In the genomic region with DNA sequence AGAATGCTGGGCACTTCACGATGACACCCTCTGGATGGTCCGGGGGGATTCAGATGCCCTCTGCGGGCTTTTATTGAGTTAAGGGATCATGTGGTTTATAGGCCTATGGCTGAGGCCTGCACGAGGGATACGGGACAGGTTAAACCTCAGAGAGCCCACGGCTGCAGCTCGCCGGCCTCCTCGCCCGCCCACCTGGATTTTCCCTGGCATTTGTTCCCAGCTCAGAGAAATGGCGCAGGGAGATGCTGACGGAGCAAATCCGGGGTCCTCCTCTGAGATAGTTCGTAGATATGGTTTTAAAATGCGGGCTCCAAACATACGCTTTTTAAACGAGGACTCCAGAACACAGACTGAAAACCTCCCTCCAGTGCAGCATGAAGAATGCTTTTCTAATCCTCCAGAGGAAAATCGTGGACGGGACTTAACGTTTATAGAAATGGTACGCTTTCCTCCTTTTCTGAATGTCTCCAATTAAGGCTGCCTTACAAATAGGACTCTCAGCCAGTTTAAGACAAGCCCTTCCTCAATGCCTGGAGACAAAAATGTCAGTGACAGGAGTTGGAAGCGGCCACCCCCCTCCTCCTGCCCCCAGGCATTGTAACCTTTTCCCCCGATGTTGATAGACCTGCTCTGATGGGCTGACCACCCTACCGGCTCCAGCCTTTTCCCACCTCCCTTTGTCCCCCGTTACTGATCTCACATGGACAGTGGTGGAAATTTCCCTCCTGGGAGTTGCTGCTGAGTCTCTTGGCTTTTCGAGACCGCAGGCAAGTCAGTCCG, we compare ENCODE assay signal across 12 cellular contexts. TPM values are rescaled to one million over a fixed set of nuclear protein-coding genes. Genes with fewer than 3 reads are reported as not detected.
DNase-seq lines count a peak whose midpoint lies in the region; ATAC-seq and TF ChIP-seq lines count a peak whose summit lies in the region.
"Had no signal": no experiment of that assay in that cellular context is flagged by ENCODE, and none has a peak within 500 bp of the region (broad histone marks: within the 10 kb centered on the region; RNA-seq: fewer than 3 reads in every experiment).

No MANE protein-coding gene starts in this region.

- POLR2A ChIA-PET in RWPE1 (lab: Yijun Ruan, JAX; ENCODE audit: low non-redundant PET): no interaction called here

- H3K27ac Mint-ChIP-seq in CD4-positive, CD25-positive, alpha-beta regulatory T cell: peak overlapping the region; percentile 65 to 97 (median 70)
- peak overlapping the region in 2 of 3 experiments; percentile 15 to 26; a peak in 3 of 7 replicates for H3K27ac Mint-ChIP-seq in H9
- peak overlapping the region; percentile 82 to 90 for H3K27ac Mint-ChIP-seq in effector memory CD8-positive, alpha-beta T cell

- no peaks in the 10 kb centered on the region for H3K27me3 Mint-ChIP-seq in CD4-positive, CD25-positive, alpha-beta regulatory T cell
- H3K27me3 Mint-ChIP-seq in H9 (ENCODE audit: low read depth): no peaks in the 10 kb centered on the region
- no peaks in the 10 kb centered on the region for H3K27me3 Mint-ChIP-seq in effector memory CD8-positive, alpha-beta T cell
- H3K27me3 Mint-ChIP-seq: stimulated activated naive B cell treated with anti-CD40 and anti-IgM and Interleukin-4, amounts not matched to agents 10 μg/mL and 1 μg/mL and 100 μg/mL, for 72 hours had no signal

- peaks cover 85% of the 10 kb centered on the region for H3K4me1 ChIP-seq in CD4-positive, CD25-positive, alpha-beta regulatory T cell (ENCODE audit: control insufficient read depth, insufficient read depth, low read length, poor library complexity, severe bottlenecking)
- H3K4me1 ChIP-seq in H9 (ENCODE audit: insufficient read depth, low read length) (no peaks in the 10 kb centered on the region), trophoblast cell (ENCODE audit: control insufficient read depth in 1 of 2, insufficient read depth in 2 of 2, low read length in 2 of 2) (peaks cover 25 to 28% of the 10 kb centered on the region in 2 experiments)

- H3K9me3 ChIP-seq in CD4-positive, CD25-positive, alpha-beta regulatory T cell (ENCODE audit: control insufficient read depth in 2 of 2, low read length in 2 of 2): no peaks in the 10 kb centered on the region
- H3K9me3 ChIP-seq in H9 (ENCODE audit: control insufficient read depth, low read depth, low read length) (no peaks in the 10 kb centered on the region), trophoblast cell (ENCODE audit: insufficient read depth, low read depth, low read length) (no peaks in the 10 kb centered on the region)

- H3K27me3 ChIP-seq in CD4-positive, CD25-positive, alpha-beta regulatory T cell (ENCODE audit: control insufficient read depth, insufficient read depth, low read length): no peaks in the 10 kb centered on the region
- H3K27me3 ChIP-seq in H9 (ENCODE audit: insufficient read depth, low read length) (no peaks in the 10 kb centered on the region), trophoblast cell (ENCODE audit: insufficient read depth, low read length) (no peaks in the 10 kb centered on the region)

- H2AFZ ChIP-seq in H9 (ENCODE audit: low read length): no peak overlapping the region
- H2AFZ ChIP-seq in trophoblast cell (ENCODE audit: insufficient read depth, low read length, poor library complexity): no peak overlapping the region

- H2BK120ac ChIP-seq in H9 (ENCODE audit: low read depth, low read length, poor library complexity, severe bottlenecking): no peak overlapping the region
- H2BK120ac ChIP-seq in trophoblast cell (ENCODE audit: insufficient read depth, low read length, poor library complexity): no peak overlapping the region

- H3K27ac ChIP-seq in CD4-positive, CD25-positive, alpha-beta regulatory T cell (ENCODE audit: insufficient read depth, low read length, poor library complexity, severe bottlenecking): peak overlapping the region; percentile 36
- H3K27ac ChIP-seq in H9 (ENCODE audit: insufficient read length, low read depth, low read length): no peak overlapping the region
- H3K27ac ChIP-seq in trophoblast cell (ENCODE audit: low read depth, low read length): no peak overlapping the region
- H3K27ac ChIP-seq in RWPE1: no peak overlapping the region
- H3K27ac ChIP-seq in coronary artery: peak overlapping the region in 1 of 2 donors; percentile 67

- TF ChIP-seq CTCF in H9 (conservative IDR thresholded peaks at IDR 0.05): no peak
- no peak for TF ChIP-seq CTCF in RWPE1 (conservative IDR thresholded peaks at IDR 0.05; ENCODE audit: low read depth)
- no peak for TF ChIP-seq CTCF in coronary artery (IDR thresholded peaks at IDR 0.05)

- H4K12ac ChIP-seq in trophoblast cell (ENCODE audit: low read depth, low read length): no peak overlapping the region

- no CpG with 5 or more reads among the region's 28 CpGs for WGBS in H9 (ENCODE audit: extremely low coverage, insufficient read length, low lambda C conversion rate)
- no CpG with 5 or more reads among the region's 28 CpGs for WGBS in trophoblast cell (ENCODE audit: extremely low coverage, insufficient coverage, insufficient read length)

- H2BK12ac ChIP-seq in H9 (ENCODE audit: insufficient read length, low read depth, low read length) (no peak overlapping the region), trophoblast cell (ENCODE audit: low read length) (no peak overlapping the region)

- H2BK15ac ChIP-seq in H9 (ENCODE audit: low read depth, low read length): no peak overlapping the region

- H3K4me2 ChIP-seq in H9 (ENCODE audit: insufficient read depth, insufficient read length, low read length): no peak overlapping the region
- no peak overlapping the region for H3K4me2 ChIP-seq in trophoblast cell (ENCODE audit: low read length)

- H3T11ph ChIP-seq in H9 (ENCODE audit: low read length): no peak overlapping the region

- H4K8ac ChIP-seq in H9 (replicated peaks; ENCODE audit: insufficient read length, low read depth, low read length): no peak overlapping the region
- H4K8ac ChIP-seq in trophoblast cell (ENCODE audit: low read depth, low read length): no peak overlapping the region

- H3K36me3 Mint-ChIP-seq in CD4-positive, CD25-positive, alpha-beta regulatory T cell: peaks cover 72% of the 10 kb centered on the region
- H3K36me3 Mint-ChIP-seq in H9 (ENCODE audit: insufficient read depth in 1 of 3, low read depth in 3 of 3): peaks cover 84 to 91% (median 85%) of the 10 kb centered on the region in 3 experiments
- H3K36me3 Mint-ChIP-seq in effector memory CD8-positive, alpha-beta T cell (ENCODE audit: insufficient read depth): peaks cover 95% of the 10 kb centered on the region

- no peaks in the 10 kb centered on the region for H3K23me2 ChIP-seq in H9 (ENCODE audit: insufficient read length, low read depth, low read length, poor library complexity, severe bottlenecking)

- H4K20me1 ChIP-seq in H9 (ENCODE audit: control insufficient read depth, insufficient read depth, insufficient read length): no peaks in the 10 kb centered on the region

- H3K79me1 ChIP-seq in H9 (ENCODE audit: insufficient read depth, low read depth, low read length, poor library complexity, severe bottlenecking) (peaks cover 18% of the 10 kb centered on the region), trophoblast cell (ENCODE audit: low read length) (peaks cover 5% of the 10 kb centered on the region)

- H3K9ac ChIP-seq in H9 (ENCODE audit: extremely low read depth, insufficient read length, low read length): no peak overlapping the region
- H3K9ac ChIP-seq in trophoblast cell (ENCODE audit: low read length): no peak overlapping the region

- no peak overlapping the region for H3K4me3 ChIP-seq in CD4-positive, CD25-positive, alpha-beta regulatory T cell (ENCODE audit: low read depth, low read length)
- H3K4me3 ChIP-seq in trophoblast cell (ENCODE audit: low read depth, low read length): no peak overlapping the region
- no peak overlapping the region for H3K4me3 ChIP-seq in coronary artery

- H3K23ac ChIP-seq in H9 (ENCODE audit: insufficient read length, low read depth, low read length) (no peak overlapping the region), trophoblast cell (ENCODE audit: low read length) (no peak overlapping the region)

- no peak overlapping the region for H2BK5ac ChIP-seq in H9 (ENCODE audit: insufficient read length, low read length)
- H2BK5ac ChIP-seq in trophoblast cell (ENCODE audit: low read depth, low read length, poor library complexity): peak overlapping the region; percentile 43

- H4K5ac ChIP-seq in H9 (ENCODE audit: insufficient read length, low read depth, low read length): no peak overlapping the region

- no peak overlapping the region for H3K18ac ChIP-seq in H9 (ENCODE audit: insufficient read length, low read depth, low read length)
- H3K18ac ChIP-seq in trophoblast cell (ENCODE audit: low read length): no peak overlapping the region

- H3K9me3 Mint-ChIP-seq in CD4-positive, CD25-positive, alpha-beta regulatory T cell: no peaks in the 10 kb centered on the region
- no peaks in the 10 kb centered on the region for H3K9me3 Mint-ChIP-seq in H9
- H3K9me3 Mint-ChIP-seq in effector memory CD8-positive, alpha-beta T cell: no peaks in the 10 kb centered on the region
- H3K9me3 Mint-ChIP-seq: stimulated activated naive B cell treated with anti-CD40 and anti-IgM and Interleukin-4, amounts not matched to agents 10 μg/mL and 1 μg/mL and 100 μg/mL, for 72 hours had no signal

- ATAC-seq in CD4-positive, CD25-positive, alpha-beta regulatory T cell (ENCODE audit: low read depth in 2 of 2): no peak
- ATAC-seq in effector memory CD8-positive, alpha-beta T cell (replicated peaks): no peak
- no peak for ATAC-seq in HG03159 (IDR thresholded peaks at IDR 0.05; ENCODE audit: unreplicated experiment)

- CTCF ChIA-PET in RWPE1 (lab: Yijun Ruan, JAX): interaction anchor here (0.7 kb wide), 1 partner anchor 63 kb away, joined by 3 read pairs; no protein-coding TSS in a partner anchor

- H3K36me3 ChIP-seq in CD4-positive, CD25-positive, alpha-beta regulatory T cell (ENCODE audit: control insufficient read depth, insufficient read depth, low read length): peaks cover 97% of the 10 kb centered on the region
- H3K36me3 ChIP-seq in trophoblast cell (ENCODE audit: control insufficient read depth in 1 of 2, insufficient read depth in 2 of 2, low read length in 2 of 2): peaks cover 74 to 89% of the 10 kb centered on the region in 2 experiments

- H3K14ac ChIP-seq in H9 (ENCODE audit: insufficient read depth, low read length): no peak overlapping the region
- no peak overlapping the region for H3K14ac ChIP-seq in trophoblast cell (ENCODE audit: low read length)

- no peak for DNase-seq in CD4-positive, CD25-positive, alpha-beta regulatory T cell
- DNase-seq in H9 (no peak), trophoblast cell (no peak), RWPE1 (ENCODE audit: low spot score) (no peak), coronary artery (ENCODE audit: low spot score) (no peak), GOT3 (lab: John Stamatoyannopoulos, UW) (no peak)
- DNase-seq in effector memory CD8-positive, alpha-beta T cell: no peak
- DNase-seq: dermis blood vessel endothelial cell; kidney glomerular epithelial cell; occipital lobe; stimulated activated naive B cell treated with anti-CD40 and anti-IgM and Interleukin-4, amounts not matched to agents 10 μg/mL and 1 μg/mL and 100 μg/mL, for 72 hours had no signal

- peak overlapping the region in 2 of 4 donors; percentile 13 to 42 for H3K4me3 Mint-ChIP-seq in CD4-positive, CD25-positive, alpha-beta regulatory T cell
- H3K4me3 Mint-ChIP-seq in H9: no peak overlapping the region
- peak overlapping the region in 1 of 2 donors; percentile 13 for H3K4me3 Mint-ChIP-seq in effector memory CD8-positive, alpha-beta T cell

- no peak overlapping the region for H2BK20ac ChIP-seq in H9 (ENCODE audit: low read depth, low read length, poor library complexity, severe bottlenecking)

- H3K4me1 Mint-ChIP-seq in CD4-positive, CD25-positive, alpha-beta regulatory T cell: peaks cover 47 to 98% (median 68%) of the 10 kb centered on the region in 4 donors
- H3K4me1 Mint-ChIP-seq in H9: peaks cover 20 to 22% of the 10 kb centered on the region in 2 experiments
- H3K4me1 Mint-ChIP-seq in effector memory CD8-positive, alpha-beta T cell (ENCODE audit: low read depth in 2 of 2): peaks cover 79 to 81% of the 10 kb centered on the region in 2 donors

- H3K4ac ChIP-seq in H9 (ENCODE audit: low read depth, low read length): no peak overlapping the region
- no peak overlapping the region for H3K4ac ChIP-seq in trophoblast cell (ENCODE audit: low read depth, low read length)

- H4K91ac ChIP-seq in H9 (ENCODE audit: insufficient read length, low read depth, low read length) (no peak overlapping the region), trophoblast cell (ENCODE audit: low read depth, low read length) (no peak overlapping the region)

- H2AK5ac ChIP-seq in H9 (ENCODE audit: insufficient read length, low read length) (no peak overlapping the region), trophoblast cell (ENCODE audit: low read length) (no peak overlapping the region)

- H3K79me2 ChIP-seq in H9 (ENCODE audit: insufficient read depth, low read length) (peaks cover 15% of the 10 kb centered on the region; the same call in 1 of the 2 replicates), trophoblast cell (ENCODE audit: control insufficient read depth, insufficient read depth, low read length, poor library complexity) (peaks cover 3% of the 10 kb centered on the region)

- H3K56ac ChIP-seq in H9 (ENCODE audit: insufficient read length, low read depth, low read length): no peak overlapping the region

RNA-seq across cellular contexts. Expression of a gene that starts 16.6 kb away (rescaled TPM):
- total RNA-seq in CD4-positive, CD25-positive, alpha-beta regulatory T cell: 206 TPM
- polyA plus RNA-seq in CD4-positive, CD25-positive, alpha-beta regulatory T cell: 10 to 100 TPM; 51.8 to 67.1 (median 62.9) TPM
- total RNA-seq in H9 (2021): 98.2 and 104 TPM in 2 replicates
- 133 TPM in 2 replicates for polyA plus RNA-seq in trophoblast cell (2013)

RNA-seq across cellular contexts. Expression of a gene that starts 30.8 kb away (rescaled TPM):
- total RNA-seq in CD4-positive, CD25-positive, alpha-beta regulatory T cell: 13.3 TPM
- polyA plus RNA-seq in CD4-positive, CD25-positive, alpha-beta regulatory T cell: 1 to 10 TPM; 2.1 to 7.1 (median 5.6) TPM
- total RNA-seq in H9 (2021): 23.4 and 27.5 TPM in 2 replicates
- 22.8 and 24.9 TPM in 2 replicates for polyA plus RNA-seq in trophoblast cell (2013)

Comparison
In these comparisons a context has a peak if more than half of its experiments do, and no peak if none do; other contexts are left out.
1. H3K27ac Mint-ChIP-seq: peak in every context shown above with its lines; median percentile 86 in effector memory CD8-positive, alpha-beta T cell; 70 in CD4-positive, CD25-positive, alpha-beta regulatory T cell; 20 in H9.